In the genomic region with DNA sequence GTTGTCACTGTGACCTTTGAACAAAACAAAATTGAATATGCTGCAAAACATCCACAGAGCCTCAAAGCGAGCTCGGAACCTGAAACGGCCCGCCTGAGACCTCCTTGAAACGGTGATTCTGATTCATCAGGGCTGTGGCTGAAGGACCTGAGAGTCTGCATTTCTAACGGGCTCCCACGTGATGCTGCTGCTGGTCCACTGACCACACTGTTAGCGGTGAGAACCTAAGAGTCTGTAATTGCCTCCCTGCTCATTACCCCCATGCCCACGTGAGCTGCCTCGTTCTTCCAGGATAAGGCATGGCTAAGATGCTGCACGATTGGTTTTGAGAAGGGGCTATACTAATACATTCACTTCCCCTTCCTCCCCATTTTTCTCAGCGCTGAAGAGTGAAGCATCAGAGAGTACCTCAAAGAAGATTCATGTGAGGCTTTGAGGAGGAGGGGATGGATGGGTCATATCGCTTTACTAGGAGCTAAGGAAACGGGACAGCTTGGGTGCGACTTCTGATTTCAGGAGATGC, we compare ENCODE assay signal across 8 cellular contexts. TPM values are rescaled to one million over a fixed set of nuclear protein-coding genes. Genes with fewer than 3 reads are reported as not detected.
A peak's percentile ranks its signal among the peaks of the same experiment; 100 is the strongest.
DNase-seq lines count a peak whose midpoint lies in the region; ATAC-seq and TF ChIP-seq lines count a peak whose summit lies in the region.
"Had no signal": no experiment of that assay in that cellular context is flagged by ENCODE, and none has a peak within 500 bp of the region (broad histone marks: within the 10 kb centered on the region; RNA-seq: fewer than 3 reads in every experiment).

No MANE protein-coding gene starts in this region.

- no peaks in the 10 kb centered on the region for H4K20me1 ChIP-seq in KMS-11 (ENCODE audit: insufficient read depth)

- WGBS in esophagus muscularis mucosa = 37% methylated on average over 11 of the region's 15 CpGs

- ATAC-seq in GM19035 (IDR thresholded peaks at IDR 0.05; ENCODE audit: unreplicated experiment) = peak; percentile 17
- ATAC-seq in HG03439 (IDR thresholded peaks at IDR 0.05; ENCODE audit: unreplicated experiment) = no peak

- no peaks in the 10 kb centered on the region for H3K9me3 ChIP-seq in esophagus muscularis mucosa
- H3K9me3 ChIP-seq in skeletal muscle satellite cell (replicated peaks; ENCODE audit: low read length) = no peaks in the 10 kb centered on the region

- in situ Hi-C loops in GM13977 (cut with MboI; ENCODE audit: low pct_unique_long_range_greater_than_20kb, low sequenced_read_pairs, unreplicated experiment) = no loop called here

- intact Hi-C loops in esophagus muscularis mucosa (cut with DNase I) = loop anchor here (5.0 to 10.0 kb wide), 2 partner anchors 231 to 554 kb away; partner anchors contain the start of gene SUSD4

- H3K27ac ChIP-seq in KMS-11 (no peak overlapping the region), esophagus muscularis mucosa (replicated peaks in 1 of 4) (peak overlapping the region in 1 of 4 donors; percentile 79)

- H3K4me3 ChIP-seq in KMS-11 (IDR thresholded peaks at IDR 0.05; ENCODE audit: insufficient read depth, low read depth, low read length) (peak overlapping the region; percentile 52), esophagus muscularis mucosa (peak overlapping the region; percentile 38 to 61 (median 43)), skeletal muscle satellite cell (ENCODE audit: low read length) (no peak overlapping the region)
- H3K4me3 ChIP-seq: lung had no signal

- no peak for TF ChIP-seq POLR2A in esophagus muscularis mucosa (IDR thresholded peaks at IDR 0.05; ENCODE audit: low read depth)

- H3K79me2 ChIP-seq in KMS-11 (ENCODE audit: insufficient read depth, low read depth) = no peaks in the 10 kb centered on the region

- H3K27me3 ChIP-seq in KMS-11 (ENCODE audit: insufficient read depth, low read depth) = no peaks in the 10 kb centered on the region; the same call in 1 of the 2 replicates
- no peaks in the 10 kb centered on the region for H3K27me3 ChIP-seq in esophagus muscularis mucosa
- H3K27me3 ChIP-seq in skeletal muscle satellite cell (ENCODE audit: control insufficient read depth, insufficient read depth, low read length) = peaks cover 35% of the 10 kb centered on the region

- TF ChIP-seq EP300 in esophagus muscularis mucosa (IDR thresholded peaks at IDR 0.05) = no peak

- H2AFZ ChIP-seq in KMS-11 (ENCODE audit: low read depth) = peak overlapping the region; percentile 60

- DNase-seq in esophagus muscularis mucosa (ENCODE audit: extremely low spot score) = no peak
- no peak for DNase-seq in GM13977 (ENCODE audit: low spot score)
- no peak for DNase-seq in DMS79 (lab: John Stamatoyannopoulos, UW)

- no peak overlapping the region for H3K9ac ChIP-seq in KMS-11
- no peak overlapping the region for H3K9ac ChIP-seq in skeletal muscle satellite cell (ENCODE audit: low read depth, low read length)

- H3K36me3 ChIP-seq in KMS-11 (ENCODE audit: insufficient read depth) (no peaks in the 10 kb centered on the region), esophagus muscularis mucosa (no peaks in the 10 kb centered on the region), skeletal muscle satellite cell (ENCODE audit: insufficient read depth, low read length) (no peaks in the 10 kb centered on the region)

- H3K4me2 ChIP-seq in KMS-11 (peak overlapping the region; percentile 49), skeletal muscle satellite cell (ENCODE audit: low read length) (peak overlapping the region; percentile 78)

- H3K4me1 ChIP-seq in KMS-11 (ENCODE audit: low read depth, poor library complexity, severe bottlenecking) (peaks cover 5% of the 10 kb centered on the region), esophagus muscularis mucosa (peaks cover 20 to 64% (median 60%) of the 10 kb centered on the region in 4 donors), skeletal muscle satellite cell (ENCODE audit: control insufficient read depth, insufficient read depth, low read length) (peaks cover 25% of the 10 kb centered on the region)

- TF ChIP-seq CTCF in KMS-11 (conservative IDR thresholded peaks at IDR 0.05; ENCODE audit: low read depth, low read length) = no peak; the same call in 1 of the 2 replicates
- TF ChIP-seq CTCF in esophagus muscularis mucosa (IDR thresholded peaks at IDR 0.05) = no peak
- no peak for TF ChIP-seq CTCF in GM13977 (IDR thresholded peaks at IDR 0.05; ENCODE audit: extremely low read depth, insufficient read depth, missing control alignments)

RNA-seq across cellular contexts. Expression of gene TLR5, which starts 9.7 kb away (rescaled TPM):
- total RNA-seq in esophagus muscularis mucosa = 1 to 10 TPM; 2.8 to 8.3 (median 6.1) TPM
- not detected in 2 replicates for total RNA-seq in skeletal muscle satellite cell (2012; rRNA removed)
